ENCODE assay signal across 8 cellular contexts in genomic region chr9:128341435-128341849, GRCh38. TPM values are rescaled to one million over a fixed set of nuclear protein-coding genes. Genes with fewer than 3 reads are reported as not detected.
DNase-seq lines count a peak whose midpoint lies in the region; ATAC-seq and TF ChIP-seq lines count a peak whose summit lies in the region.

No MANE protein-coding gene starts in this region.

- peaks cover 25 to 47% (median 28%) of the 10 kb centered on the region in 3 donors for H3K36me3 ChIP-seq in esophagus squamous epithelium

- no peaks in the 10 kb centered on the region for H3K27me3 Mint-ChIP-seq in natural killer cell (ENCODE audit: low read depth in 2 of 2)

- intact Hi-C loops in esophagus squamous epithelium (cut with DNase I): loop anchor here (5.0 kb wide), 1 partner anchor 49 kb away; no protein-coding TSS in a partner anchor
- intact Hi-C loops in natural killer cell (cut with micrococcal nuclease): loop anchor here (1.0 kb wide), 1 partner anchor 86 kb away; no protein-coding TSS in a partner anchor

- ATAC-seq in natural killer cell: peak; percentile 54 to 62 (median 59)
- peak; percentile 70 for ATAC-seq in stimulated activated naive CD8-positive, alpha-beta T cell treated with anti-CD3 and anti-CD28 coated beads, Interleukin-15, Interleukin-2, amounts not matched to agents 100 U/mL and 50 U/mL, for 24 hours
- ATAC-seq in HG03469 (IDR thresholded peaks at IDR 0.05; ENCODE audit: unreplicated experiment): no peak

- WGBS in esophagus squamous epithelium, 2 donors: 24 to 30% methylated on average over 9 to 13 of the region's 13 CpGs

- TF ChIP-seq CTCF in esophagus squamous epithelium (IDR thresholded peaks at IDR 0.05) (peak in 5 of 6 experiments; percentile 51 to 86 (median 70)), natural killer cell (IDR thresholded peaks at IDR 0.05) (peak; percentile 54)

- peak overlapping the region; percentile 74 to 83 (median 78) for H3K4me3 ChIP-seq in esophagus squamous epithelium

- H3K4me3 Mint-ChIP-seq in natural killer cell: peak overlapping the region; percentile 83

- peaks cover 7% of the 10 kb centered on the region in 2 donors for H3K4me1 Mint-ChIP-seq in natural killer cell

- TF ChIP-seq POLR2A in esophagus squamous epithelium (IDR thresholded peaks at IDR 0.05): no peak

- H3K9me3 ChIP-seq in esophagus squamous epithelium: no peaks in the 10 kb centered on the region

- no peaks in the 10 kb centered on the region for H3K9me3 Mint-ChIP-seq in natural killer cell

- peak; percentile 71 for DNase-seq in DMS53 treated with DMSO at 0.1 percent for 48 hours (lab: John Stamatoyannopoulos, UW; ENCODE audit: unreplicated experiment)
- peak; percentile 68 for DNase-seq in HT1080 (ENCODE audit: low read depth)
- peak; percentile 36 for DNase-seq in OCI-M2 (lab: John Stamatoyannopoulos, UW; ENCODE audit: unreplicated experiment)
- peak; percentile 68 for DNase-seq in activated T-cell treated with anti-CD3 and anti-CD28 coated beads, Interleukin-2, amount 50 U/mL, for 1 hour
- DNase-seq in esophagus squamous epithelium (lab: John Stamatoyannopoulos, UW): no peak
- peak; percentile 39 for DNase-seq in natural killer cell
- DNase-seq in stimulated activated naive CD8-positive, alpha-beta T cell treated with anti-CD3 and anti-CD28 coated beads, Interleukin-15, Interleukin-2, amounts not matched to agents 100 U/mL and 50 U/mL, for 24 hours: peak; percentile 77

- H3K27me3 ChIP-seq in esophagus squamous epithelium: no peaks in the 10 kb centered on the region

- peak overlapping the region; percentile 37 to 75 for H3K27ac Mint-ChIP-seq in natural killer cell

- H3K36me3 Mint-ChIP-seq in natural killer cell: no peaks in the 10 kb centered on the region

- H3K27ac ChIP-seq in esophagus squamous epithelium: peak overlapping the region; percentile 91 to 94 (median 93)

- peaks cover 0 to 23% (median 11%) of the 10 kb centered on the region in 3 donors for H3K4me1 ChIP-seq in esophagus squamous epithelium

RNA-seq across cellular contexts. Expression of gene SLC27A4, which starts 1.1 kb away (rescaled TPM):
- total RNA-seq in HT1080 (2014; rRNA removed; shearing (Covaris generic)): 65.8 and 68.4 TPM in 2 replicates
- 32.8 and 37.1 TPM in 2 replicates for polyA plus RNA-seq in HT1080 (2015; cell fraction: cytosol; rRNA removed)
- polyA plus RNA-seq in HT1080 (2015; cell fraction: nucleus; rRNA removed): 28.9 and 33.0 TPM in 2 replicates
- total RNA-seq in esophagus squamous epithelium (100 to 1,000 TPM in 1 of 4 donors, 10 to 100 TPM in 3; 36.6 to 110 (median 72.2) TPM), natural killer cell (10 to 100 TPM in 2 of 3 donors, 1 to 10 TPM in 1; 7.7 to 12.3 (median 11.2) TPM)

RNA-seq across cellular contexts. Expression of gene COQ4, which starts 18.8 kb away (rescaled TPM):
- total RNA-seq in HT1080 (2014; rRNA removed; shearing (Covaris generic)): 68.9 and 77.9 TPM in 2 replicates
- 50.8 and 53.2 TPM in 2 replicates for polyA plus RNA-seq in HT1080 (2015; cell fraction: cytosol; rRNA removed)
- polyA plus RNA-seq in HT1080 (2015; cell fraction: nucleus; rRNA removed): 92.6 and 95.8 TPM in 2 replicates
- 10 to 100 TPM; 55.5 to 89.2 (median 77.9) TPM for total RNA-seq in esophagus squamous epithelium
- 10 to 100 TPM; 28.2 to 34.5 (median 30.4) TPM for total RNA-seq in natural killer cell

RNA-seq across cellular contexts. Expression of gene TRUB2, which starts 19.2 kb away (rescaled TPM):
- 86.2 and 88.7 TPM in 2 replicates for total RNA-seq in HT1080 (2014; rRNA removed; shearing (Covaris generic))
- 19.4 and 20.1 TPM in 2 replicates for polyA plus RNA-seq in HT1080 (2015; cell fraction: cytosol; rRNA removed)
- polyA plus RNA-seq in HT1080 (2015; cell fraction: nucleus; rRNA removed): 26.3 and 28.5 TPM in 2 replicates
- total RNA-seq in esophagus squamous epithelium (10 to 100 TPM; 13.2 to 15.6 (median 15.3) TPM), natural killer cell (10 to 100 TPM in 2 of 3 donors, 1 to 10 TPM in 1; 8.8 to 12.0 (median 11.3) TPM)

RNA-seq across cellular contexts. Expression of gene URM1, which starts 29.7 kb away (rescaled TPM):
- 110 and 136 TPM in 2 replicates for total RNA-seq in HT1080 (2014; rRNA removed; shearing (Covaris generic))
- polyA plus RNA-seq in HT1080 (2015; cell fraction: cytosol; rRNA removed): 55.9 and 66.3 TPM in 2 replicates
- 55.2 and 68.1 TPM in 2 replicates for polyA plus RNA-seq in HT1080 (2015; cell fraction: nucleus; rRNA removed)
- total RNA-seq in esophagus squamous epithelium: 10 to 100 TPM; 22.7 to 31.5 (median 25.5) TPM
- 10 to 100 TPM; 39.4 to 47.8 (median 46.7) TPM for total RNA-seq in natural killer cell
